In the genomic region with DNA sequence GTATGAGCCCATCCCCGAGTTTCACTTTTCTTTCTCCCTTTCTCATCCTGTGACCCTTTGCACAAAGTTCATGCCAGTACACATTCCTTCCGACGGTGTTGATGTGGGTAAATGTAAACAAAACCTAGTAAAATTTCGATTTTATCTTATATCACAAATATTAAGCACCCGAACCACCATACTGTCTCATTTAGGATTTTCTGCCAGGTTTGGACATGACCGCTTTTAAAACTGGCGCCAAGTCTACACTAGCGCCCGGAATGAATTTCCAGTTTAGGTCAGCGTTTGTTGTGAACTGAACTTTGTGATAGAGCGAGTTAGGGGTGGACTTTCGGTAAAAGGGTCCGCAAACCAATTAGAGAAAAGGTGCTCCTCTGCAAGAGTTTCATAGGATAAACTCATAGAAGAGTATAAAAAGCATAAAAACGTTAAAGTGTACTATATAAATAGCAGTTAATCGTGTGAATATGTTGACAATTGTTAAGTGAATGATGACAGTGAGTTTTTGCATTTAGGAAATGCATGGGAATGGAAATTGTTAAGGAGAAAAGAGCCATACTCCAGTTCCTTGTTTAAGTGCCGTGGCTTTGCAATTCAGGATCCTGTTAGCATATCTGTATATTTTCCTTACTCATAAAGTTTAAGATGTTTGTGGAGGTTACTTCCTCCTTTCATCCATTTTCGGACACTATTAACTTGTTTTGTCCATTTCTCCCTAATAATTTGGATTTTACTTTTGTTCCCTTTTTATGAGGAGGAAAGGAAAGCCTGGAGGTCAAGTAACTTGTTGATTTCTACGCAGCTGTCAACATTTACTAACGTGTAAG, we compare ENCODE assay signal across 8 cellular contexts. TPM values are rescaled to one million over a fixed set of nuclear protein-coding genes. Genes with fewer than 3 reads are reported as not detected.
DNase-seq lines count a peak whose midpoint lies in the region; ATAC-seq and TF ChIP-seq lines count a peak whose summit lies in the region.

No MANE protein-coding gene starts in this region.

- H3K4me1 ChIP-seq in BLaER1 = peaks cover 25% of the 10 kb centered on the region
- no peaks in the 10 kb centered on the region for H3K4me1 ChIP-seq in muscle layer of duodenum (ENCODE audit: control insufficient read depth in 1 of 2, insufficient read depth in 2 of 2, low read length in 2 of 2)

- H3K36me3 ChIP-seq in BLaER1 = no peaks in the 10 kb centered on the region
- no peaks in the 10 kb centered on the region for H3K36me3 ChIP-seq in muscle layer of duodenum (ENCODE audit: control insufficient read depth in 1 of 2, insufficient read depth in 2 of 2, low read length in 2 of 2)

- H3K4me2 ChIP-seq in BLaER1 = peak overlapping the region; percentile 71

- H3K9me3 ChIP-seq in BLaER1 (no peaks in the 10 kb centered on the region), muscle layer of duodenum (ENCODE audit: control insufficient read depth in 1 of 2, low read length in 2 of 2) (no peaks in the 10 kb centered on the region)

- H3K9ac ChIP-seq in BLaER1 = peak overlapping the region; percentile 85

- H3K27ac ChIP-seq in BLaER1 = peak overlapping the region; percentile 89
- H3K27ac ChIP-seq in muscle layer of duodenum (ENCODE audit: low read length) = peak overlapping the region; percentile 70

- DNase-seq in SK-MEL-5 (ENCODE audit: low read depth, low spot score) (peak; percentile 49), erythroblast (lab: John Stamatoyannopoulos, UW) (peak; percentile 23 to 56), NCI-H1092 treated with DMSO at 0.1 percent for 48 hours (lab: John Stamatoyannopoulos, UW) (no peak), NCI-H226 (no peak)

- ATAC-seq in GM21825 (IDR thresholded peaks at IDR 0.05; ENCODE audit: unreplicated experiment) (peak; percentile 6), GM18520 (IDR thresholded peaks at IDR 0.05; ENCODE audit: unreplicated experiment) (no peak)

- in situ Hi-C loops in SK-MEL-5 (cut with HindIII; ENCODE audit: low pct_unique_long_range_greater_than_20kb, low sequenced_read_pairs) = no loop called here

- no peak for TF ChIP-seq POLR2A in erythroblast (IDR thresholded peaks at IDR 0.05; ENCODE audit: low read length)

- peaks cover 13% of the 10 kb centered on the region; the same call in 1 of the 2 replicates for H3K27me3 ChIP-seq in BLaER1
- no peaks in the 10 kb centered on the region for H3K27me3 ChIP-seq in muscle layer of duodenum (ENCODE audit: low read depth, low read length)

- H4K20me1 ChIP-seq in BLaER1 = no peaks in the 10 kb centered on the region

- H3K4me3 ChIP-seq in BLaER1 = peak overlapping the region; percentile 77
- H3K4me3 ChIP-seq in muscle layer of duodenum (ENCODE audit: low read depth in 1 of 2, low read length in 2 of 2) = peak overlapping the region; percentile 89 to 92

RNA-seq across cellular contexts. Expression of gene AKAP7, which starts 1.0 kb away (rescaled TPM):
- total RNA-seq in SK-MEL-5 (2014; rRNA removed; shearing (Covaris generic)) = 7.5 and 13.8 TPM in 2 replicates
- 5.6 TPM in 2 replicates for polyA plus RNA-seq in SK-MEL-5 (2015; cell fraction: cytosol; rRNA removed)
- 5.7 and 13.9 TPM in 2 replicates for polyA plus RNA-seq in SK-MEL-5 (2015; cell fraction: nucleus; rRNA removed)

Comparison
In these comparisons a context has a peak if more than half of its experiments do, and no peak if none do; other contexts are left out.
1. DNase-seq: peak in SK-MEL-5 (single experiment) and erythroblast (2 of 2); none in NCI-H1092 treated with DMSO at 0.1 percent for 48 hours (single experiment) and NCI-H226 (single experiment).